Comparison of ENCODE assay signal across 21 cellular contexts in genomic region chr7:27126596-27127327, GRCh38. TPM values are rescaled to one million over a fixed set of nuclear protein-coding genes. Genes with fewer than 3 reads are reported as not detected.
"Had no signal": no experiment of that assay in that cellular context is flagged by ENCODE, and none has a peak within 500 bp of the region (broad histone marks: within the 10 kb centered on the region; RNA-seq: fewer than 3 reads in every experiment).

No MANE protein-coding gene starts in this region.

- H3K4me1 ChIP-seq: testis had no signal

- H3K27ac ChIP-seq: dorsolateral prefrontal cortex, epithelial cell of prostate, left ventricle myocardium inferior, testis, WERI-Rb-1 had no signal

- H3K4me3 ChIP-seq: dorsolateral prefrontal cortex, left ventricle myocardium inferior, testis had no signal

- H3K4me1 Mint-ChIP-seq: memory B cell had no signal

- ATAC-seq: activated T-cell treated with anti-CD3 and anti-CD28 coated beads, Interleukin-2, amount 50 U/mL, for 72 hours; naive thymus-derived CD8-positive, alpha-beta T cell; stimulated activated naive CD8-positive, alpha-beta T cell treated with anti-CD3 and anti-CD28 coated beads, Interleukin-15, Interleukin-2, amounts not matched to agents 100 U/mL and 50 U/mL, for 24 hours had no signal

- H3K4me3 Mint-ChIP-seq: activated naive CD8-positive, alpha-beta T cell; activated T-cell treated with anti-CD3 and anti-CD28 coated beads, Interleukin-2, amount 50 U/mL, for 72 hours; endodermal cell; memory B cell; naive thymus-derived CD8-positive, alpha-beta T cell had no signal

- H3K36me3 ChIP-seq: left ventricle myocardium inferior, WERI-Rb-1 had no signal

- H3K9me3 ChIP-seq: left ventricle myocardium inferior, testis had no signal

- H3K27ac Mint-ChIP-seq: activated naive CD8-positive, alpha-beta T cell; activated T-cell treated with anti-CD3 and anti-CD28 coated beads, Interleukin-2, amount 50 U/mL, for 72 hours; endodermal cell; memory B cell; naive thymus-derived CD8-positive, alpha-beta T cell had no signal

- DNase-seq: activated CD4-positive, alpha-beta T cell treated with anti-CD3 and anti-CD28 coated beads for 1 hour; activated CD4-positive, alpha-beta T cell treated with anti-CD3 and anti-CD28 coated beads, Interleukin-2, amount 50 U/mL, for 4 hours; activated effector memory CD4-positive, alpha-beta T cell treated with anti-CD3 and anti-CD28 coated beads, Interleukin-2, amount 50 U/mL, for 16 hours; activated T-cell treated with anti-CD3 and anti-CD28 coated beads, Interleukin-2, amount 50 U/mL, for 72 hours; dorsolateral prefrontal cortex; foreskin melanocyte; head of caudate nucleus; kidney glomerular epithelial cell; left ventricle myocardium inferior; naive thymus-derived CD8-positive, alpha-beta T cell; stimulated activated naive CD8-positive, alpha-beta T cell treated with anti-CD3 and anti-CD28 coated beads, Interleukin-15, Interleukin-2, amounts not matched to agents 100 U/mL and 50 U/mL, for 24 hours; SW 1271; T-helper 2 cell; testis; WERI-Rb-1 had no signal

- H3K9me3 Mint-ChIP-seq: activated T-cell treated with anti-CD3 and anti-CD28 coated beads, Interleukin-2, amount 50 U/mL, for 72 hours; endodermal cell; naive thymus-derived CD8-positive, alpha-beta T cell had no signal

- H3K36me3 Mint-ChIP-seq: activated naive CD8-positive, alpha-beta T cell; naive thymus-derived CD8-positive, alpha-beta T cell had no signal

- H3K27me3 ChIP-seq: testis had no signal

RNA-seq across cellular contexts. Expression of gene HOXA4, which starts 3.8 kb away (rescaled TPM):
- total RNA-seq: endodermal cell, left ventricle myocardium inferior had no signal

RNA-seq across cellular contexts. Expression of gene HOXA5, which starts 16.7 kb away (rescaled TPM):
- total RNA-seq: activated CD8-positive, alpha-beta memory T cell treated with anti-CD3 and anti-CD28 coated beads for 36 hours; endodermal cell; left ventricle myocardium inferior; naive thymus-derived CD8-positive, alpha-beta T cell had no signal

RNA-seq across cellular contexts. Expression of gene HOXA6, which starts 20.8 kb away (rescaled TPM):
- total RNA-seq: activated CD8-positive, alpha-beta memory T cell treated with anti-CD3 and anti-CD28 coated beads for 36 hours; cardiac septum; dorsolateral prefrontal cortex; endodermal cell; left ventricle myocardium inferior; naive thymus-derived CD8-positive, alpha-beta T cell; testis had no signal

RNA-seq across cellular contexts. Expression of gene HOXA2, which starts 24.3 kb away (rescaled TPM):
- total RNA-seq: activated CD8-positive, alpha-beta memory T cell treated with anti-CD3 and anti-CD28 coated beads for 36 hours; activated T-cell treated with anti-CD3 and anti-CD28 coated beads, Interleukin-2, amount 50 U/mL, for 72 hours; dorsolateral prefrontal cortex; endodermal cell; left ventricle myocardium inferior; naive thymus-derived CD8-positive, alpha-beta T cell had no signal

RNA-seq across cellular contexts. Expression of gene HOXA3, which starts 25.6 kb away (rescaled TPM):
- total RNA-seq: activated CD8-positive, alpha-beta memory T cell treated with anti-CD3 and anti-CD28 coated beads for 36 hours; activated T-cell treated with anti-CD3 and anti-CD28 coated beads, Interleukin-2, amount 50 U/mL, for 72 hours; endodermal cell; left ventricle myocardium inferior; naive thymus-derived CD8-positive, alpha-beta T cell had no signal
